Comparison of ENCODE assay signal across 1 cellular context in the genomic region with DNA sequence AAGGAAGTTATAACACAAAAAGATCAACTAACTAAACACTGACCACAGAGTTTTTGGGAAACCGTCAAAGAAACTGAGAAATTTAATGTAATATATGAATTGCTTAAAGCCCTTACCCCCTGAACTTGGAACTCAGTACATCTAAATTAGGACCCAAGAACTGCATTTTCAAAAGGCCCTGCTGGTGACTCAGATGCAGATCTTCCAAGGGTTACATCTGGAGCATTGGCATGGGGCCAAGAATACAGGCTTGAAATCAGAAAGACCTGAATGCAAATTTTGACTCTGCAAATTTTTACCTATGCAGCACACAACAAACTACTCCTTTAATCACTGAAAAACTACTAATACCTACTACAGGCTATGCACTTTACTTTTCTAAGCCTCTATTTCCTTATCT.
TF ChIP-seq lines count a peak whose summit lies in the region.

No MANE protein-coding gene starts in this region.

TF ChIP-seq in HCT116, 20 proteins besides CTCF, POLR2A, EP300 and RAD21 (continued from another document):
- TF ChIP-seq, protein P1, sequence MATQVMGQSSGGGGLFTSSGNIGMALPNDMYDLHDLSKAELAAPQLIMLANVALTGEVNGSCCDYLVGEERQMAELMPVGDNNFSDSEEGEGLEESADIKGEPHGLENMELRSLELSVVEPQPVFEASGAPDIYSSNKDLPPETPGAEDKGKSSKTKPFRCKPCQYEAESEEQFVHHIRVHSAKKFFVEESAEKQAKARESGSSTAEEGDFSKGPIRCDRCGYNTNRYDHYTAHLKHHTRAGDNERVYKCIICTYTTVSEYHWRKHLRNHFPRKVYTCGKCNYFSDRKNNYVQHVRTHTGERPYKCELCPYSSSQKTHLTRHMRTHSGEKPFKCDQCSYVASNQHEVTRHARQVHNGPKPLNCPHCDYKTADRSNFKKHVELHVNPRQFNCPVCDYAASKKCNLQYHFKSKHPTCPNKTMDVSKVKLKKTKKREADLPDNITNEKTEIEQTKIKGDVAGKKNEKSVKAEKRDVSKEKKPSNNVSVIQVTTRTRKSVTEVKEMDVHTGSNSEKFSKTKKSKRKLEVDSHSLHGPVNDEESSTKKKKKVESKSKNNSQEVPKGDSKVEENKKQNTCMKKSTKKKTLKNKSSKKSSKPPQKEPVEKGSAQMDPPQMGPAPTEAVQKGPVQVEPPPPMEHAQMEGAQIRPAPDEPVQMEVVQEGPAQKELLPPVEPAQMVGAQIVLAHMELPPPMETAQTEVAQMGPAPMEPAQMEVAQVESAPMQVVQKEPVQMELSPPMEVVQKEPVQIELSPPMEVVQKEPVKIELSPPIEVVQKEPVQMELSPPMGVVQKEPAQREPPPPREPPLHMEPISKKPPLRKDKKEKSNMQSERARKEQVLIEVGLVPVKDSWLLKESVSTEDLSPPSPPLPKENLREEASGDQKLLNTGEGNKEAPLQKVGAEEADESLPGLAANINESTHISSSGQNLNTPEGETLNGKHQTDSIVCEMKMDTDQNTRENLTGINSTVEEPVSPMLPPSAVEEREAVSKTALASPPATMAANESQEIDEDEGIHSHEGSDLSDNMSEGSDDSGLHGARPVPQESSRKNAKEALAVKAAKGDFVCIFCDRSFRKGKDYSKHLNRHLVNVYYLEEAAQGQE (IDR thresholded peaks at IDR 0.05; ENCODE audit: low read depth): no peak
- TF ChIP-seq, protein P2, sequence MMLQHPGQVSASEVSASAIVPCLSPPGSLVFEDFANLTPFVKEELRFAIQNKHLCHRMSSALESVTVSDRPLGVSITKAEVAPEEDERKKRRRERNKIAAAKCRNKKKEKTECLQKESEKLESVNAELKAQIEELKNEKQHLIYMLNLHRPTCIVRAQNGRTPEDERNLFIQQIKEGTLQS (IDR thresholded peaks at IDR 0.05): no peak
- TF ChIP-seq ELF1 (IDR thresholded peaks at IDR 0.05; ENCODE audit: borderline replicate concordance, low read depth): no peak
- TF ChIP-seq SRF (IDR thresholded peaks at IDR 0.05; ENCODE audit: low read depth): no peak
- TF ChIP-seq SP1 (IDR thresholded peaks at IDR 0.05; ENCODE audit: low read depth): no peak
- TF ChIP-seq ZFX (IDR thresholded peaks at IDR 0.05): no peak
- TF ChIP-seq EZH2phosphoT487 (IDR thresholded peaks at IDR 0.05; ENCODE audit: borderline replicate concordance): no peak
- 0 out of 2 replicates have a peak, but pooled peaks have one; percentile 10 for TF ChIP-seq CEBPB (IDR thresholded peaks at IDR 0.05; ENCODE audit: low read depth)
- no peak for TF ChIP-seq SIN3A (IDR thresholded peaks at IDR 0.05; ENCODE audit: low read depth)
- TF ChIP-seq, protein P3, sequence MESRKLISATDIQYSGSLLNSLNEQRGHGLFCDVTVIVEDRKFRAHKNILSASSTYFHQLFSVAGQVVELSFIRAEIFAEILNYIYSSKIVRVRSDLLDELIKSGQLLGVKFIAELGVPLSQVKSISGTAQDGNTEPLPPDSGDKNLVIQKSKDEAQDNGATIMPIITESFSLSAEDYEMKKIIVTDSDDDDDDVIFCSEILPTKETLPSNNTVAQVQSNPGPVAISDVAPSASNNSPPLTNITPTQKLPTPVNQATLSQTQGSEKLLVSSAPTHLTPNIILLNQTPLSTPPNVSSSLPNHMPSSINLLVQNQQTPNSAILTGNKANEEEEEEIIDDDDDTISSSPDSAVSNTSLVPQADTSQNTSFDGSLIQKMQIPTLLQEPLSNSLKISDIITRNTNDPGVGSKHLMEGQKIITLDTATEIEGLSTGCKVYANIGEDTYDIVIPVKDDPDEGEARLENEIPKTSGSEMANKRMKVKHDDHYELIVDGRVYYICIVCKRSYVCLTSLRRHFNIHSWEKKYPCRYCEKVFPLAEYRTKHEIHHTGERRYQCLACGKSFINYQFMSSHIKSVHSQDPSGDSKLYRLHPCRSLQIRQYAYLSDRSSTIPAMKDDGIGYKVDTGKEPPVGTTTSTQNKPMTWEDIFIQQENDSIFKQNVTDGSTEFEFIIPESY (IDR thresholded peaks at IDR 0.05; ENCODE audit: extremely low read depth, insufficient replicate concordance, low read length): no peak
TF ChIP-seq in HCT116: peak in this region for 4.
